9 cellular contexts compared by ENCODE assay signal in genomic region chr2:19140463-19141208, GRCh38.
DNase-seq lines count a peak whose midpoint lies in the region; ATAC-seq and TF ChIP-seq lines count a peak whose summit lies in the region.
"Had no signal": no experiment of that assay in that cellular context is flagged by ENCODE, and none has a peak within 500 bp of the region (broad histone marks: within the 10 kb centered on the region; RNA-seq: fewer than 3 reads in every experiment).

No MANE protein-coding gene starts in this region.

- H3K4me3 Mint-ChIP-seq in immature natural killer cell: no peak overlapping the region

- no peaks in the 10 kb centered on the region for H3K9me3 Mint-ChIP-seq in activated naive CD4-positive, alpha-beta T cell treated with anti-CD3 and anti-CD28 coated beads, Interleukin-2, amount 50 U/mL, for 72 hours
- H3K9me3 Mint-ChIP-seq in immature natural killer cell: peaks cover 2 to 27% (median 10%) of the 10 kb centered on the region in 6 donors

- TF ChIP-seq CTCF in HEK293 (tag by site-specific recombination; IDR thresholded peaks at IDR 0.05): no peak
- no peak for TF ChIP-seq CTCF in RWPE1 (conservative IDR thresholded peaks at IDR 0.05; ENCODE audit: low read depth)
- TF ChIP-seq CTCF in fibroblast of pulmonary artery (IDR thresholded peaks at IDR 0.05; ENCODE audit: low read length, missing control alignments): no peak

- POLR2A ChIA-PET in HEK293 (lab: Yijun Ruan, JAX) (no interaction called here), RWPE1 (lab: Yijun Ruan, JAX; ENCODE audit: low non-redundant PET) (no interaction called here)

- peak overlapping the region; percentile 52 for H3K9ac ChIP-seq in skeletal muscle satellite cell (ENCODE audit: low read depth, low read length)

- H3K27me3 Mint-ChIP-seq in immature natural killer cell (ENCODE audit: low read depth in 3 of 3): no peaks in the 10 kb centered on the region

- H3K4me2 ChIP-seq in skeletal muscle satellite cell (ENCODE audit: low read length): peak overlapping the region; percentile 33

- no peaks in the 10 kb centered on the region for H3K36me3 Mint-ChIP-seq in activated naive CD4-positive, alpha-beta T cell treated with anti-CD3 and anti-CD28 coated beads, Interleukin-2, amount 50 U/mL, for 72 hours
- H3K36me3 Mint-ChIP-seq in immature natural killer cell: peaks cover 0 to 8% (median 3%) of the 10 kb centered on the region in 3 donors

- no peak overlapping the region for H3K27ac Mint-ChIP-seq in activated naive CD4-positive, alpha-beta T cell treated with anti-CD3 and anti-CD28 coated beads, Interleukin-2, amount 50 U/mL, for 72 hours
- H3K27ac Mint-ChIP-seq in immature natural killer cell: no peak overlapping the region

- H3K36me3 ChIP-seq in HEK293 (ENCODE audit: control insufficient read depth in 2 of 2, insufficient read depth in 1 of 2, low read length in 2 of 2): no peaks in the 10 kb centered on the region
- H3K36me3 ChIP-seq in skeletal muscle satellite cell (ENCODE audit: insufficient read depth, low read length): no peaks in the 10 kb centered on the region
- H3K36me3 ChIP-seq: sigmoid colon had no signal

- H3K4me1 Mint-ChIP-seq in immature natural killer cell: no peaks in the 10 kb centered on the region

- H3K27ac ChIP-seq in HEK293 (ENCODE audit: extremely low read depth, low read depth, low read length): no peak overlapping the region
- H3K27ac ChIP-seq in RWPE1: no peak overlapping the region
- H3K27ac ChIP-seq: sigmoid colon had no signal

- H3K4me1 ChIP-seq in HEK293 (ENCODE audit: control insufficient read depth, insufficient read depth, low read length) (0 out of 2 replicates have a peak, but pooled peaks cover 2% of the 10 kb centered on the region), skeletal muscle satellite cell (ENCODE audit: control insufficient read depth, insufficient read depth, low read length) (peaks cover 49% of the 10 kb centered on the region)
- H3K4me1 ChIP-seq: sigmoid colon had no signal

- no peak for ATAC-seq in activated naive CD4-positive, alpha-beta T cell treated with anti-CD3 and anti-CD28 coated beads, Interleukin-2, amount 50 U/mL, for 72 hours

- DNase-seq in RWPE1 (ENCODE audit: low spot score) (peak; percentile 77), fibroblast of pulmonary artery (ENCODE audit: low read depth) (peak; percentile 71), D341Med (ENCODE audit: low spot score) (no peak), immature natural killer cell (no peak)
- no peak for DNase-seq in activated naive CD4-positive, alpha-beta T cell treated with anti-CD3 and anti-CD28 coated beads, Interleukin-2, amount 50 U/mL, for 72 hours (ENCODE audit: low spot score in 2 of 2)
- DNase-seq: sigmoid colon; stimulated activated naive CD4-positive, alpha-beta T cell had no signal

- CTCF ChIA-PET in HEK293 (lab: Yijun Ruan, JAX): interaction anchor here (0.7 kb wide), 1 partner anchor 619 kb away, joined by 3 read pairs; no protein-coding TSS in a partner anchor
- CTCF ChIA-PET in RWPE1 (lab: Yijun Ruan, JAX): interaction anchor here (0.6 kb wide), 2 partner anchors 221 to 607 kb away, joined by 4 to 5 read pairs; no protein-coding TSS in a partner anchor

- no peaks in the 10 kb centered on the region for H3K27me3 ChIP-seq in skeletal muscle satellite cell (ENCODE audit: control insufficient read depth, insufficient read depth, low read length)
- H3K27me3 ChIP-seq: sigmoid colon had no signal

- H3K9me3 ChIP-seq in HEK293 (ENCODE audit: control insufficient read depth, insufficient read depth, low read depth, low read length) (no peaks in the 10 kb centered on the region), skeletal muscle satellite cell (replicated peaks; ENCODE audit: low read length) (no peaks in the 10 kb centered on the region)
- H3K9me3 ChIP-seq: sigmoid colon had no signal

- H3K4me3 ChIP-seq in HEK293 (ENCODE audit: low read depth, low read length) (no peak overlapping the region), fibroblast of pulmonary artery (replicated peaks; ENCODE audit: low read depth, low read length) (no peak overlapping the region), skeletal muscle satellite cell (ENCODE audit: low read length) (no peak overlapping the region)
- H3K4me3 ChIP-seq: sigmoid colon had no signal

TF ChIP-seq in HEK293, 187 proteins besides CTCF, POLR2A, EP300 and RAD21:
- no peak for TF ChIP-seq HIC1 (tag by site-specific recombination; IDR thresholded peaks at IDR 0.05)
- TF ChIP-seq ZNF629 (tag by site-specific recombination; IDR thresholded peaks at IDR 0.05): 0 out of 2 replicates have a peak, but pooled peaks have one; percentile 12
- TF ChIP-seq ZNF398 (tag by site-specific recombination; IDR thresholded peaks at IDR 0.05): peak; percentile 26; the same call in 1 of the 2 replicates
- TF ChIP-seq GLI2 (tag by site-specific recombination; IDR thresholded peaks at IDR 0.05; ENCODE audit: borderline replicate concordance, low read depth): no peak
- 0 out of 2 replicates have a peak, but pooled peaks have one; percentile 10 for TF ChIP-seq ZNF335 (tag by site-specific recombination; conservative IDR thresholded peaks at IDR 0.05)
- TF ChIP-seq ZNF132 (tag by site-specific recombination; IDR thresholded peaks at IDR 0.05; ENCODE audit: borderline replicate concordance): no peak
- TF ChIP-seq ZNF394 (tag by site-specific recombination; IDR thresholded peaks at IDR 0.05; ENCODE audit: borderline replicate concordance): no peak
- TF ChIP-seq RBAK (tag by site-specific recombination; IDR thresholded peaks at IDR 0.05): no peak
- TF ChIP-seq WT1 (tag by site-specific recombination; IDR thresholded peaks at IDR 0.05): peak; percentile 70
- no peak for TF ChIP-seq ZNF311 (tag by site-specific recombination; IDR thresholded peaks at IDR 0.05; ENCODE audit: borderline replicate concordance)
- TF ChIP-seq ZNF23 (tag by site-specific recombination; IDR thresholded peaks at IDR 0.05; ENCODE audit: borderline replicate concordance): no peak
- 0 out of 2 replicates have a peak, but pooled peaks have one; percentile 17 for TF ChIP-seq ZNF692 (tag by site-specific recombination; IDR thresholded peaks at IDR 0.05)
- no peak for TF ChIP-seq ZNF146 (tag by site-specific recombination; IDR thresholded peaks at IDR 0.05)
- TF ChIP-seq ZXDB (tag by site-specific recombination; IDR thresholded peaks at IDR 0.05): no peak
TF ChIP-seq in HEK293: peak in this region for 5.

Comparison
In these comparisons a context has a peak if more than half of its experiments do, and no peak if none do; other contexts are left out.
1. DNase-seq: peak in RWPE1 (single experiment) and fibroblast of pulmonary artery (single experiment); none in activated naive CD4-positive, alpha-beta T cell treated with anti-CD3 and anti-CD28 coated beads, Interleukin-2, amount 50 U/mL, for 72 hours (0 of 2), D341Med (single experiment) and immature natural killer cell (0 of 3).